In the genomic region with DNA sequence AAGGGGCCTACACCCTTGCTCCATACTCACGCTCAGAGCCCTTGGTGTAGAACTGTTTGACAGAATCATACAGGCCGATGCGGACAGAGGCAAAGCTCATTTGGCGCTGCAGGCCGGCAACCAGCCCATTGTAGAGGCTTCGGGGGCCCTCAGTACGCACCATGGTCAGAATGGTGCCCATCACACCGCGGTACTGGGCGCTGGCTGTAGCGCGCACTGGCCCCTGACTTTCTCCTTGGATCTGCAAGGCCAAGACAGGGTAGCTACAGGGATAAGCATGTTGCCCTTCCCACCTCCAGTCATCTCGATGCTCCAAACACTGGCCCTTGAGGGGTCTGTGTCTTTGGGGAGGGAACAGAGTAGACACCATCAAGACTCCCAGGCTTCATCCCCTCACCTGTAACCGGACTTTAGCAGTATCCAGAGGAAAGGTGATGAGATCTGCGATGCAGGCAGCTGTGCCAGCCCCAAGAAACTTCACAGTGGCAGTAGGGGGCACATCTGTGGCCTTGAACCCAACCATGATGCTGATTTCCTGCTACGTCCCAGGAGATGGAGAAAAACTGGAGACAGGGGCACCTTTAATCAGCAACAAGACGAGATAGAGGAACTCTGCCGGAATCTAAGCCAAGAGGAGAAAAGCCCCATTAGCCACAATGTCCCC, we compare ENCODE assay signal across 1 cellular context.
TF ChIP-seq lines count a peak whose summit lies in the region.

No MANE protein-coding gene starts in this region.

TF ChIP-seq in SK-N-SH treated with all-trans-retinoic acid at 6 μM for 48 hours, 23 proteins besides CTCF, POLR2A, EP300 and RAD21:
- TF ChIP-seq, protein P1, sequence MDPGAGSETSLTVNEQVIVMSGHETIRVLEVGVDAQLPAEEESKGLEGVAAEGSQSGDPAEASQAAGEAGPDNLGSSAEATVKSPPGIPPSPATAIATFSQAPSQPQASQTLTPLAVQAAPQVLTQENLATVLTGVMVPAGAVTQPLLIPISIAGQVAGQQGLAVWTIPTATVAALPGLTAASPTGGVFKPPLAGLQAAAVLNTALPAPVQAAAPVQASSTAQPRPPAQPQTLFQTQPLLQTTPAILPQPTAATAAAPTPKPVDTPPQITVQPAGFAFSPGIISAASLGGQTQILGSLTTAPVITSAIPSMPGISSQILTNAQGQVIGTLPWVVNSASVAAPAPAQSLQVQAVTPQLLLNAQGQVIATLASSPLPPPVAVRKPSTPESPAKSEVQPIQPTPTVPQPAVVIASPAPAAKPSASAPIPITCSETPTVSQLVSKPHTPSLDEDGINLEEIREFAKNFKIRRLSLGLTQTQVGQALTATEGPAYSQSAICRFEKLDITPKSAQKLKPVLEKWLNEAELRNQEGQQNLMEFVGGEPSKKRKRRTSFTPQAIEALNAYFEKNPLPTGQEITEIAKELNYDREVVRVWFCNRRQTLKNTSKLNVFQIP (CRISPR knock-in tag; IDR thresholded peaks at IDR 0.05; ENCODE audit: borderline replicate concordance, low read depth), result no peak
- TF ChIP-seq RARB (CRISPR knock-in tag; IDR thresholded peaks at IDR 0.05), result no peak
- TF ChIP-seq ZNF70 (CRISPR knock-in tag; IDR thresholded peaks at IDR 0.05), result no peak
- no peak for TF ChIP-seq ZFP30 (CRISPR knock-in tag; IDR thresholded peaks at IDR 0.05)
- no peak for TF ChIP-seq GLIS3 (CRISPR knock-in tag; IDR thresholded peaks at IDR 0.05)
- no peak for TF ChIP-seq ZFP3 (CRISPR knock-in tag; IDR thresholded peaks at IDR 0.05)
- TF ChIP-seq CSDC2 (CRISPR knock-in tag; IDR thresholded peaks at IDR 0.05), result no peak
- TF ChIP-seq, protein P2, sequence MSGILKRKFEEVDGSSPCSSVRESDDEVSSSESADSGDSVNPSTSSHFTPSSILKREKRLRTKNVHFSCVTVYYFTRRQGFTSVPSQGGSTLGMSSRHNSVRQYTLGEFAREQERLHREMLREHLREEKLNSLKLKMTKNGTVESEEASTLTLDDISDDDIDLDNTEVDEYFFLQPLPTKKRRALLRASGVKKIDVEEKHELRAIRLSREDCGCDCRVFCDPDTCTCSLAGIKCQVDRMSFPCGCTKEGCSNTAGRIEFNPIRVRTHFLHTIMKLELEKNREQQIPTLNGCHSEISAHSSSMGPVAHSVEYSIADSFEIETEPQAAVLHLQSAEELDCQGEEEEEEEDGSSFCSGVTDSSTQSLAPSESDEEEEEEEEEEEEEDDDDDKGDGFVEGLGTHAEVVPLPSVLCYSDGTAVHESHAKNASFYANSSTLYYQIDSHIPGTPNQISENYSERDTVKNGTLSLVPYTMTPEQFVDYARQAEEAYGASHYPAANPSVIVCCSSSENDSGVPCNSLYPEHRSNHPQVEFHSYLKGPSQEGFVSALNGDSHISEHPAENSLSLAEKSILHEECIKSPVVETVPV (CRISPR knock-in tag; IDR thresholded peaks at IDR 0.05), result no peak
- no peak for TF ChIP-seq PPARA (CRISPR knock-in tag; IDR thresholded peaks at IDR 0.05; ENCODE audit: borderline replicate concordance)
- no peak for TF ChIP-seq TCF4 (CRISPR knock-in tag; IDR thresholded peaks at IDR 0.05; ENCODE audit: borderline replicate concordance)
- TF ChIP-seq ZNF8 (CRISPR knock-in tag; IDR thresholded peaks at IDR 0.05), result no peak
- TF ChIP-seq OSR1 (CRISPR knock-in tag; IDR thresholded peaks at IDR 0.05), result no peak
- TF ChIP-seq, protein P3, sequence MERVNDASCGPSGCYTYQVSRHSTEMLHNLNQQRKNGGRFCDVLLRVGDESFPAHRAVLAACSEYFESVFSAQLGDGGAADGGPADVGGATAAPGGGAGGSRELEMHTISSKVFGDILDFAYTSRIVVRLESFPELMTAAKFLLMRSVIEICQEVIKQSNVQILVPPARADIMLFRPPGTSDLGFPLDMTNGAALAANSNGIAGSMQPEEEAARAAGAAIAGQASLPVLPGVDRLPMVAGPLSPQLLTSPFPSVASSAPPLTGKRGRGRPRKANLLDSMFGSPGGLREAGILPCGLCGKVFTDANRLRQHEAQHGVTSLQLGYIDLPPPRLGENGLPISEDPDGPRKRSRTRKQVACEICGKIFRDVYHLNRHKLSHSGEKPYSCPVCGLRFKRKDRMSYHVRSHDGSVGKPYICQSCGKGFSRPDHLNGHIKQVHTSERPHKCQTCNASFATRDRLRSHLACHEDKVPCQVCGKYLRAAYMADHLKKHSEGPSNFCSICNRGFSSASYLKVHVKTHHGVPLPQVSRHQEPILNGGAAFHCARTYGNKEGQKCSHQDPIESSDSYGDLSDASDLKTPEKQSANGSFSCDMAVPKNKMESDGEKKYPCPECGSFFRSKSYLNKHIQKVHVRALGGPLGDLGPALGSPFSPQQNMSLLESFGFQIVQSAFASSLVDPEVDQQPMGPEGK (CRISPR knock-in tag; IDR thresholded peaks at IDR 0.05; ENCODE audit: borderline replicate concordance), result no peak
